28 cellular contexts compared by ENCODE assay signal in genomic region chr6:168959696-168960095, GRCh38.
"Had no signal": no experiment of that assay in that cellular context is flagged by ENCODE, and none has a peak within 500 bp of the region (broad histone marks: within the 10 kb centered on the region; RNA-seq: fewer than 3 reads in every experiment).

No MANE protein-coding gene starts in this region.

- H3K36me3 Mint-ChIP-seq: immature natural killer cell; naive thymus-derived CD4-positive, alpha-beta T cell; natural killer cell treated with Interleukin-12 subunit alpha and Interleukin-12 subunit beta and Interleukin-15 and Interleukin-18, amount 100 ng/mL, for 72 hours; stimulated activated memory B cell treated with anti-CD40 and anti-IgM and Interleukin-4, amounts not matched to agents 10 μg/mL and 1 μg/mL and 100 μg/mL, for 72 hours; type B pancreatic cell had no signal

- ATAC-seq: left colon; left lung; lower lobe of right lung; naive thymus-derived CD4-positive, alpha-beta T cell; natural killer cell treated with Interleukin-12 subunit alpha and Interleukin-12 subunit beta and Interleukin-15 and Interleukin-18, amount 100 ng/mL, for 72 hours; pancreas; right cardiac atrium; sciatic nerve; stimulated activated memory B cell treated with anti-CD40 and anti-IgM and Interleukin-4, amounts not matched to agents 10 μg/mL and 1 μg/mL and 100 μg/mL, for 72 hours; stimulated activated naive CD8-positive, alpha-beta T cell treated with anti-CD3 and anti-CD28 coated beads, Interleukin-15, amount 100 ng/mL, for 72 hours had no signal

- H3K9me3 ChIP-seq: left lung, lower lobe of right lung, pancreas, prostate gland, tibial nerve, uterus had no signal

- H3K4me3 ChIP-seq: left lung, lower lobe of right lung, pancreas, prostate gland, spleen, tibial nerve, uterus had no signal

- H3K9me3 Mint-ChIP-seq: immature natural killer cell; naive thymus-derived CD4-positive, alpha-beta T cell; natural killer cell treated with Interleukin-12 subunit alpha and Interleukin-12 subunit beta and Interleukin-15 and Interleukin-18, amount 100 ng/mL, for 72 hours; stimulated activated memory B cell treated with anti-CD40 and anti-IgM and Interleukin-4, amounts not matched to agents 10 μg/mL and 1 μg/mL and 100 μg/mL, for 72 hours; stimulated activated naive CD8-positive, alpha-beta T cell treated with anti-CD3 and anti-CD28 coated beads, Interleukin-15, amount 100 ng/mL, for 72 hours; type B pancreatic cell had no signal

- H3K27ac ChIP-seq: left lung, lower lobe of right lung, pancreas, prostate gland, spleen, tibial nerve had no signal

- DNase-seq: hypothalamus; immature natural killer cell; kidney; left colon; left lung; lower lobe of right lung; mammary epithelial cell; mesenchymal stem cell; naive thymus-derived CD4-positive, alpha-beta T cell; nucleus accumbens; pancreas; retina; right cardiac atrium; small intestine; spleen; stimulated activated CD4-positive, alpha-beta T cell treated with anti-CD3 and anti-CD28 coated beads, Interleukin-2, amount 100 ng/mL, for 48 hours; stimulated activated CD4-positive, alpha-beta T cell treated with anti-CD3 and anti-CD28 coated beads, Interleukin-4, amount 100 ng/mL, for 4 hours; stimulated activated CD8-positive, alpha-beta memory T cell treated with anti-CD3 and anti-CD28 coated beads, Interleukin-4, amount 100 ng/mL, for 48 hours; stimulated activated naive CD4-positive, alpha-beta T cell treated with Interleukin-2 at 50 U/mL for 16 hours; stimulated activated naive CD8-positive, alpha-beta T cell treated with anti-CD3 and anti-CD28 coated beads, Interleukin-15, amount 100 ng/mL, for 72 hours; substantia nigra; uterus had no signal

- H3K4me1 ChIP-seq: left lung, lower lobe of right lung, pancreas, prostate gland, spleen, uterus had no signal

- H3K27me3 ChIP-seq: pancreas, tibial nerve, uterus had no signal

- H3K27ac Mint-ChIP-seq: immature natural killer cell; naive thymus-derived CD4-positive, alpha-beta T cell; natural killer cell treated with Interleukin-12 subunit alpha and Interleukin-12 subunit beta and Interleukin-15 and Interleukin-18, amount 100 ng/mL, for 72 hours; stimulated activated memory B cell treated with anti-CD40 and anti-IgM and Interleukin-4, amounts not matched to agents 10 μg/mL and 1 μg/mL and 100 μg/mL, for 72 hours; type B pancreatic cell had no signal

- H3K36me3 ChIP-seq: left lung, lower lobe of right lung, pancreas, prostate gland, spleen, tibial nerve, uterus had no signal
